20 cellular contexts compared by ENCODE assay signal in the genomic region with DNA sequence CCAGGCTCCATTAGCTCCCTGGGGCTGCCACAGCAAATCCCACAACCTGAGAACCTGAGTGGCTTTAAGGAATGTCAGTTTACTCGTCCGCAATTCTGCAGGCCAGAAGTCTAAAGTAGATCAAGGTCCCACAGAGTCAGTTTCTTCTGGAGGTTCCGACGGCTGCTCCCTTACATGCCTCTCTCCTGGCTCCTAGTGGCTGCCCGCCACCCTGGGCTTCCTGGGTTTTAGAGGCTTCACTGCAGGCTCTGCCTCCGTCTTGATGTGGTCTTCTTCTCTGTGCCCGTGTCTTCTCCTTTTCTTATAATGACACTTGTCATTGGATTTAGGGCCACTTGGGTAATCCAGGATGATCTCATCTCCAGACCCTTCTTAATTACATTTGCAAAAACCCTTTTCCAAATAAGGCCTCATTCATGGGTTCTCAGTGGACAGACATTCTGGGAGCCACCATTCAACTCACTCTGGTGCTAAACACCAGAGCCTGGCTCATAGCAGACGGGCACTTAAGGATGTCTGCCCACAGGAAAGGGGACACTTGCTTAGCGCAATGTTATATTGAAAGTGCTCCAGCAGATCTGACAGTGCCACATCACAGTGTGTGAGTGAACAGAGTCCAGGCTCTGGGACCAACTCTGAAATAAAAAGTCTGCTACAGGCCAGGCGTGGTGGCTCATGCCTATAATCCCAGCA.
DNase-seq lines count a peak whose midpoint lies in the region; TF ChIP-seq lines count a peak whose summit lies in the region.
"Had no signal": no experiment of that assay in that cellular context is flagged by ENCODE, and none has a peak within 500 bp of the region (broad histone marks: within the 10 kb centered on the region; RNA-seq: fewer than 3 reads in every experiment).

No MANE protein-coding gene starts in this region.

- H2AFZ ChIP-seq in OCI-LY1 (ENCODE audit: low read length), result no peak overlapping the region

- no peaks in the 10 kb centered on the region for H3K36me3 Mint-ChIP-seq in endodermal cell (ENCODE audit: low read depth)
- H3K36me3 Mint-ChIP-seq in progenitor cell of endocrine pancreas (ENCODE audit: insufficient read depth), result no peaks in the 10 kb centered on the region
- H3K36me3 Mint-ChIP-seq: activated CD8-positive, alpha-beta memory T cell treated with anti-CD3 and anti-CD28 coated beads, Interleukin-2, amount 10 ng/mL, durations not matched to agents 7 days and 5 days had no signal

- H3K27me3 ChIP-seq in OCI-LY1 (ENCODE audit: insufficient read depth, low read length) (no peaks in the 10 kb centered on the region), endodermal cell (ENCODE audit: control insufficient read depth, insufficient read depth, low read length, poor library complexity, severe bottlenecking) (no peaks in the 10 kb centered on the region)
- H3K27me3 ChIP-seq: BLaER1 treated with 17β-estradiol and CSF1 and Interleukin-3, amounts not matched to agents 10 nM and 100 nM; neutrophil had no signal

- H3K79me2 ChIP-seq in OCI-LY1 (ENCODE audit: insufficient read depth, low read length), result no peaks in the 10 kb centered on the region

- H3K9ac ChIP-seq in OCI-LY1 (ENCODE audit: low read length) (no peak overlapping the region), endodermal cell (ENCODE audit: extremely low read depth, low read length, poor library complexity, severe bottlenecking) (no peak overlapping the region)
- H3K9ac ChIP-seq: BLaER1 treated with 17β-estradiol and CSF1 and Interleukin-3, amounts not matched to agents 10 nM and 100 nM had no signal

- 0 out of 2 replicates have a peak, but pooled peaks have one; percentile 10 for TF ChIP-seq CTCF in OCI-LY1 (IDR thresholded peaks at IDR 0.05; ENCODE audit: low read length)
- peak; percentile 73 for TF ChIP-seq CTCF in endodermal cell (conservative IDR thresholded peaks at IDR 0.05)
- TF ChIP-seq CTCF in progenitor cell of endocrine pancreas (IDR thresholded peaks at IDR 0.05; ENCODE audit: unreplicated experiment), result peak; percentile 26

- H3K4me1 ChIP-seq in OCI-LY1 (ENCODE audit: insufficient read depth, low read length, severe bottlenecking) (no peaks in the 10 kb centered on the region), endodermal cell (ENCODE audit: control insufficient read depth, insufficient read depth, low read length) (no peaks in the 10 kb centered on the region)
- H3K4me1 ChIP-seq: A549 had no signal

- peak; percentile 17 for DNase-seq in NCI-H748 (lab: John Stamatoyannopoulos, UW; ENCODE audit: unreplicated experiment)
- no peak for DNase-seq in NCI-H748 treated with DMSO at 0.1 percent for 48 hours (lab: John Stamatoyannopoulos, UW)
- DNase-seq in endodermal cell, result peak; percentile 64
- DNase-seq in progenitor cell of endocrine pancreas (ENCODE audit: low spot score, unreplicated experiment), result no peak
- no peak for DNase-seq in GDM1 (lab: John Stamatoyannopoulos, UW)
- no peak for DNase-seq in C1 segment of cervical spinal cord (lab: John Stamatoyannopoulos, UW)
- no peak for DNase-seq in NCI-H524 treated with DMSO at 0.1 percent for 48 hours (lab: John Stamatoyannopoulos, UW)
- DNase-seq: activated CD4-positive, alpha-beta T cell treated with anti-CD3 and anti-CD28 coated beads, Interleukin-2, amount 10 ng/mL, durations not matched to agents 24 days and 14 days; activated CD8-positive, alpha-beta memory T cell treated with anti-CD3 and anti-CD28 coated beads, Interleukin-2, amount 10 ng/mL, durations not matched to agents 7 days and 5 days; effector memory CD8-positive, alpha-beta T cell; GOT3; NK-92 treated with Interleukin-12 subunit alpha and Interleukin-12 subunit beta, amount 100 ng/mL, for 24 hours; RPMI8226; stimulated activated CD4-positive, alpha-beta T cell treated with anti-CD3 and anti-CD28 coated beads, Interleukin-4, amount 100 ng/mL, for 4 hours had no signal

- H3K9me3 ChIP-seq in OCI-LY1 (ENCODE audit: low read length), result no peaks in the 10 kb centered on the region
- no peaks in the 10 kb centered on the region for H3K9me3 ChIP-seq in endodermal cell (ENCODE audit: control insufficient read depth, low read length)
- H3K9me3 ChIP-seq: A549; BLaER1 treated with 17β-estradiol and CSF1 and Interleukin-3, amounts not matched to agents 10 nM and 100 nM; neutrophil had no signal

- H3K27ac ChIP-seq in OCI-LY1 (ENCODE audit: low read depth, low read length, poor library complexity, severe bottlenecking), result no peak overlapping the region
- H3K27ac ChIP-seq in endodermal cell (ENCODE audit: low read depth, low read length), result no peak overlapping the region
- H3K27ac ChIP-seq: A549; BLaER1 treated with 17β-estradiol and CSF1 and Interleukin-3, amounts not matched to agents 10 nM and 100 nM; neutrophil had no signal

- H3K4me3 Mint-ChIP-seq in endodermal cell (no peak overlapping the region), progenitor cell of endocrine pancreas (ENCODE audit: low read depth) (no peak overlapping the region)
- H3K4me3 Mint-ChIP-seq: activated CD4-positive, alpha-beta T cell treated with anti-CD3 and anti-CD28 coated beads, Interleukin-2, amount 10 ng/mL, durations not matched to agents 24 days and 14 days; activated CD8-positive, alpha-beta memory T cell treated with anti-CD3 and anti-CD28 coated beads, Interleukin-2, amount 10 ng/mL, durations not matched to agents 7 days and 5 days; effector memory CD8-positive, alpha-beta T cell had no signal

- no peaks in the 10 kb centered on the region for H3K36me3 ChIP-seq in OCI-LY1 (ENCODE audit: insufficient read depth, low read length)
- no peaks in the 10 kb centered on the region for H3K36me3 ChIP-seq in endodermal cell (ENCODE audit: control insufficient read depth, insufficient read depth, low read length)
- H3K36me3 ChIP-seq: BLaER1 treated with 17β-estradiol and CSF1 and Interleukin-3, amounts not matched to agents 10 nM and 100 nM; neutrophil had no signal

- H3K9me3 Mint-ChIP-seq in endodermal cell (no peaks in the 10 kb centered on the region), progenitor cell of endocrine pancreas (ENCODE audit: low read depth) (no peaks in the 10 kb centered on the region)
- H3K9me3 Mint-ChIP-seq: activated CD4-positive, alpha-beta T cell treated with anti-CD3 and anti-CD28 coated beads, Interleukin-2, amount 10 ng/mL, durations not matched to agents 24 days and 14 days; activated T-helper 2 cell treated with anti-CD3 and anti-CD28 coated beads, Interferon-gamma antibody, Interleukin-2, Interleukin-4, amounts not matched to agents 10 μg/mL and 5 μg/mL and 100 μg/mL, durations not matched to agents 14 hours and 24 hours and 36 hours had no signal

- no peaks in the 10 kb centered on the region for H3K27me3 Mint-ChIP-seq in endodermal cell (ENCODE audit: insufficient read depth)
- H3K27me3 Mint-ChIP-seq in progenitor cell of endocrine pancreas, result peaks cover 3% of the 10 kb centered on the region

- peaks cover 15% of the 10 kb centered on the region for H3K4me1 Mint-ChIP-seq in endodermal cell
- peaks cover 2% of the 10 kb centered on the region for H3K4me1 Mint-ChIP-seq in progenitor cell of endocrine pancreas (ENCODE audit: low read depth)
- H3K4me1 Mint-ChIP-seq: activated CD4-positive, alpha-beta T cell treated with anti-CD3 and anti-CD28 coated beads, Interleukin-2, amount 10 ng/mL, durations not matched to agents 24 days and 14 days; activated CD8-positive, alpha-beta memory T cell treated with anti-CD3 and anti-CD28 coated beads, Interleukin-2, amount 10 ng/mL, durations not matched to agents 7 days and 5 days had no signal

- H3K4me3 ChIP-seq in OCI-LY1 (ENCODE audit: low read depth, low read length, poor library complexity, severe bottlenecking) (no peak overlapping the region), endodermal cell (ENCODE audit: low read length) (no peak overlapping the region)
- H3K4me3 ChIP-seq: A549; BLaER1 treated with 17β-estradiol and CSF1 and Interleukin-3, amounts not matched to agents 10 nM and 100 nM; GM12878 had no signal

- no peaks in the 10 kb centered on the region for H3K9me2 ChIP-seq in OCI-LY1 (ENCODE audit: low read depth, low read length)

- H3K4me2 ChIP-seq in OCI-LY1 (ENCODE audit: low read length), result no peak overlapping the region
- H3K4me2 ChIP-seq: A549; BLaER1 treated with 17β-estradiol and CSF1 and Interleukin-3, amounts not matched to agents 10 nM and 100 nM had no signal

- H3F3A ChIP-seq in OCI-LY1 (ENCODE audit: insufficient read depth, low read length), result no peaks in the 10 kb centered on the region

- no peaks in the 10 kb centered on the region for H4K20me1 ChIP-seq in OCI-LY1 (ENCODE audit: insufficient read depth, low read length)
- H4K20me1 ChIP-seq: BLaER1 treated with 17β-estradiol and CSF1 and Interleukin-3, amounts not matched to agents 10 nM and 100 nM had no signal

- WGBS in endodermal cell (ENCODE audit: insufficient coverage in 1 of 2, insufficient read length in 1 of 2), 2 experiments, result 90 to 91% methylated on average over 10 of the region's 10 CpGs

- no peak overlapping the region for H3K27ac Mint-ChIP-seq in endodermal cell
- no peak overlapping the region for H3K27ac Mint-ChIP-seq in progenitor cell of endocrine pancreas
- H3K27ac Mint-ChIP-seq: activated CD4-positive, alpha-beta T cell treated with anti-CD3 and anti-CD28 coated beads, Interleukin-2, amount 10 ng/mL, durations not matched to agents 24 days and 14 days; activated CD8-positive, alpha-beta memory T cell treated with anti-CD3 and anti-CD28 coated beads, Interleukin-2, amount 10 ng/mL, durations not matched to agents 7 days and 5 days; activated T-helper 2 cell treated with anti-CD3 and anti-CD28 coated beads, Interferon-gamma antibody, Interleukin-2, Interleukin-4, amounts not matched to agents 10 μg/mL and 5 μg/mL and 100 μg/mL, durations not matched to agents 14 hours and 24 hours and 36 hours; effector memory CD8-positive, alpha-beta T cell had no signal

Comparison
In these comparisons a context has a peak if more than half of its experiments do, and no peak if none do; other contexts are left out.
1. DNase-seq: peak in NCI-H748 (single experiment) and endodermal cell (single experiment); none in NCI-H748 treated with DMSO at 0.1 percent for 48 hours (single experiment), progenitor cell of endocrine pancreas (single experiment), GDM1 (single experiment), C1 segment of cervical spinal cord (0 of 14) and NCI-H524 treated with DMSO at 0.1 percent for 48 hours (single experiment).
2. CTCF ChIP-seq: peak in every context shown above with its lines; median percentile 73 in endodermal cell; 26 in progenitor cell of endocrine pancreas; 10 in OCI-LY1.